ENCODE assay signal across 8 cellular contexts in the genomic region with DNA sequence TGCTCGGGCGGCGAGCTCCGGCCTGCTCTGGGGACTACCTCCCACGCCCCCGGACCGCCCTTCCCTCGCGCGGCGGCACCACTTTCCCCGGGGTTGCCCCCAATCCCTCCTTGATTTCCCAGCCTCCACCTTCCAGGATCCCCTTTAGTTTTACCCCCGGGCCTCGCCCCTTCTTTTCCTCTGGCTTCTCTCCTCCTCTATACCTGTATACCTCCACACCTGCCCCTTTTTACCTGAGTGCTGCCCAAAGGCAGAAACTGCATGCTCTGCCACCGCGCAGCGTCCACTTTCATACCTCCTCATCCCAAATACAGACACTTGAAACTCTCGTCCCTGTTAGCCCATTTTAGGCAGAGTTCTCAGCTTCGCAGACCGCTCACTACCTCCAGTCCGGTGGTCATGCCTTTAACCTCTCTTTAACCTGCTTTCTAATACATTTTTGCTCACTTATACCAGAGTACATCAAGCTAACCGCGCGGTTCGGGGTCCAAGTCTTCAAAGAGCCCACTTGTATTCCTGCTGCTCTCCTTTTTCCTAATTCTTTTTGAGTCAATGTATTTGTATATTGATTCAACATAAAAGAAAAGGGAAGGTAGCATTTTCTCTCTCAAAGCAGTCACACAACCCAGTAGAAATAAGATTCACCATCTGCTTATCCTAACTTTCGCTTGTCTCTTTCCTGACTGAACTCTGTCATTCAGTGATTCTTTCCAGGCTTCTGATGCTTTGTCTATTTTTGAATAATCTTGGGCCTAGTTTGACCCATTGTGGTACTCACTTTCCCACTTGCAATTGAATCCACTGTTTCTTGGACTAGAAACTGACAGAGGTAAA. TPM values are rescaled to one million over a fixed set of nuclear protein-coding genes. Genes with fewer than 3 reads are reported as not detected.
DNase-seq lines count a peak whose midpoint lies in the region; ATAC-seq and TF ChIP-seq lines count a peak whose summit lies in the region.

No MANE protein-coding gene starts in this region.

- no peaks in the 10 kb centered on the region for H3K27me3 Mint-ChIP-seq in stimulated activated naive CD8-positive, alpha-beta T cell treated with anti-CD3 and anti-CD28 coated beads, Interleukin-15, Interleukin-2, amounts not matched to agents 100 ng/mL and 50 ng/mL, for 24 hours
- no peaks in the 10 kb centered on the region for H3K27me3 Mint-ChIP-seq in neural crest cell (ENCODE audit: low read depth)

- DNase-seq in stimulated activated naive CD8-positive, alpha-beta T cell treated with anti-CD3 and anti-CD28 coated beads, Interleukin-15, Interleukin-2, amounts not matched to agents 100 U/mL and 50 U/mL, for 24 hours: no peak
- DNase-seq in HT-29 (ENCODE audit: low spot score) (peak; percentile 40), fibroblast of peridontal ligament (ENCODE audit: extremely low read depth) (peak; percentile 12), neural crest cell (ENCODE audit: low read depth, low spot score) (no peak)

- H3K27ac Mint-ChIP-seq in stimulated activated naive CD8-positive, alpha-beta T cell treated with anti-CD3 and anti-CD28 coated beads, Interleukin-15, Interleukin-2, amounts not matched to agents 100 ng/mL and 50 ng/mL, for 24 hours: peak overlapping the region; percentile 95
- H3K27ac Mint-ChIP-seq in neural crest cell (ENCODE audit: unreplicated experiment): peak overlapping the region; percentile 94

- peak overlapping the region; percentile 95 for H3K27ac ChIP-seq in VCaP

- ATAC-seq in stimulated activated naive CD8-positive, alpha-beta T cell treated with anti-CD3 and anti-CD28 coated beads, Interleukin-15, Interleukin-2, amounts not matched to agents 100 U/mL and 50 U/mL, for 24 hours: no peak
- ATAC-seq in HG02884 (IDR thresholded peaks at IDR 0.05; ENCODE audit: unreplicated experiment) (no peak), HG03280 (IDR thresholded peaks at IDR 0.05; ENCODE audit: unreplicated experiment) (no peak)

- peaks cover 58% of the 10 kb centered on the region for H3K4me1 Mint-ChIP-seq in stimulated activated naive CD8-positive, alpha-beta T cell treated with anti-CD3 and anti-CD28 coated beads, Interleukin-15, Interleukin-2, amounts not matched to agents 100 ng/mL and 50 ng/mL, for 24 hours (ENCODE audit: low read depth)
- H3K4me1 Mint-ChIP-seq in neural crest cell: peaks cover 35% of the 10 kb centered on the region

- H3K4me3 Mint-ChIP-seq in stimulated activated naive CD8-positive, alpha-beta T cell treated with anti-CD3 and anti-CD28 coated beads, Interleukin-15, Interleukin-2, amounts not matched to agents 100 ng/mL and 50 ng/mL, for 24 hours: peak overlapping the region; percentile 95
- H3K4me3 Mint-ChIP-seq in neural crest cell: peak overlapping the region; percentile 97

- peaks cover 3% of the 10 kb centered on the region for H3K36me3 Mint-ChIP-seq in stimulated activated naive CD8-positive, alpha-beta T cell treated with anti-CD3 and anti-CD28 coated beads, Interleukin-15, Interleukin-2, amounts not matched to agents 100 ng/mL and 50 ng/mL, for 24 hours (ENCODE audit: low read depth)
- no peaks in the 10 kb centered on the region for H3K36me3 Mint-ChIP-seq in neural crest cell (ENCODE audit: low read depth)

- TF ChIP-seq CTCF in VCaP (conservative IDR thresholded peaks at IDR 0.05) (no peak), neural crest cell (conservative IDR thresholded peaks at IDR 0.05) (no peak)

- H3K9me3 Mint-ChIP-seq in stimulated activated naive CD8-positive, alpha-beta T cell treated with anti-CD3 and anti-CD28 coated beads, Interleukin-15, Interleukin-2, amounts not matched to agents 100 ng/mL and 50 ng/mL, for 24 hours: no peaks in the 10 kb centered on the region
- H3K9me3 Mint-ChIP-seq in neural crest cell: no peaks in the 10 kb centered on the region

RNA-seq across cellular contexts. Expression of a gene that starts 0.9 kb away (rescaled TPM):
- total RNA-seq in HT-29 (2014; rRNA removed; shearing (Covaris generic)): 19.0 and 20.4 TPM in 2 replicates
- 15.9 and 18.0 TPM in 2 replicates for total RNA-seq in neural crest cell

Comparison
In these comparisons a context has a peak if more than half of its experiments do, and no peak if none do; other contexts are left out.
1. DNase-seq: peak in HT-29 (single experiment) and fibroblast of peridontal ligament (single experiment); none in stimulated activated naive CD8-positive, alpha-beta T cell treated with anti-CD3 and anti-CD28 coated beads, Interleukin-15, Interleukin-2, amounts not matched to agents 100 U/mL and 50 U/mL, for 24 hours (single experiment) and neural crest cell (single experiment).